1 cellular context compared by ENCODE assay signal in the genomic region with DNA sequence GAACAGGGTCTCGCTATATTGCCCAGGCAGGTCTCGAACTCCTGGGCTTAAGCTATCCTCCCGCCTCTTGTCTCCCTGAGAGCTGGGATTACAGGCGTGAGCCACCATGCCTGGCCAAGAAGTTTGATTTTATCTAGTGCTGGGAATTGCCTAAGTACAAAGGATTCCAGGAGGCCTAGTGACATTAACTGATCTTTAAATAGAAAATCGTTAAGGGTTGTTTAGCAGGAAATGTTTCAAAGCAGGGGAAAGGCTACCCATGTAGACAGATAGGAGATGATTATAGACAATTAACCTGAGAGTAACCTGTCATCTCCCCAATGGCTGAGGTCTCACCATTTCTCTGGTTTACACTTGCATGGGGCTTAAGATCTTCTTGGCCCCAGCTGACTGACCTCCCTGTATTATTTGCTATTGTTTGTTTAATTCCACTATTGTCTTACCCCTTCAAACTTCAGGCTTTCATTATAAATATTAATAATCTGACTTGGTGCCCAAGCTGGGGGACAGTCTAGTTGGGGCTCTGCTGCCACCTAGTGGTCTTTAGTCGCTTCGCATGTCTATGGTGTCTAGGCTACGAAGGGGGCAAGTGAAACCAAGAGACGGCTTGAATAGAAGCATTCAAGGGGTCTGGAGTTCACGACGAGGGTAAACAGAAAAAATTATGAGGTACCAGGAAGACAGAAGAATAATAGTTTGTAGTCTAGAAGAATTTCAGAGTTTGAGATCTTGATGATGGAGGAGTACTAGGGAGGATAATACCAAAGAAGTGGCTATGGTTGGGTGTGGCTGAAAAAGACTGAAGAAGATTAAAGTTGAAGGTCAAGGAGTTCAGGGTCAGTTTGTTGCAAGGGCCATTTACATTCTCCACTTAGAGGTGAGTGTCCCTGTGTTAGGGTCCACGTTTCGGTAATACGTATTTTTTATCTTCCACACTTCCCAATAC.
A peak's percentile ranks its signal among the peaks of the same experiment; 100 is the strongest.
TF ChIP-seq lines count a peak whose summit lies in the region.

No MANE protein-coding gene starts in this region.

TF ChIP-seq in A549, 52 proteins besides CTCF, POLR2A, EP300 and RAD21 (continued from another document):
- no peak for TF ChIP-seq POLR2AphosphoS2 (conservative IDR thresholded peaks at IDR 0.05; ENCODE audit: low read length)
- no peak for TF ChIP-seq RFX5 (IDR thresholded peaks at IDR 0.05)
- TF ChIP-seq RCOR1 (IDR thresholded peaks at IDR 0.05; ENCODE audit: low read depth, low read length): no peak
- TF ChIP-seq HOXA7 (CRISPR knock-in tag; IDR thresholded peaks at IDR 0.05): no peak
- TF ChIP-seq, protein P1, sequence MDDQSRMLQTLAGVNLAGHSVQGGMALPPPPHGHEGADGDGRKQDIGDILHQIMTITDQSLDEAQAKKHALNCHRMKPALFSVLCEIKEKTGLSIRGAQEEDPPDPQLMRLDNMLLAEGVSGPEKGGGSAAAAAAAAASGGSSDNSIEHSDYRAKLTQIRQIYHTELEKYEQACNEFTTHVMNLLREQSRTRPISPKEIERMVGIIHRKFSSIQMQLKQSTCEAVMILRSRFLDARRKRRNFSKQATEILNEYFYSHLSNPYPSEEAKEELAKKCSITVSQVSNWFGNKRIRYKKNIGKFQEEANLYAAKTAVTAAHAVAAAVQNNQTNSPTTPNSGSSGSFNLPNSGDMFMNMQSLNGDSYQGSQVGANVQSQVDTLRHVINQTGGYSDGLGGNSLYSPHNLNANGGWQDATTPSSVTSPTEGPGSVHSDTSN (IDR thresholded peaks at IDR 0.05): no peak
- no peak for TF ChIP-seq MAZ (IDR thresholded peaks at IDR 0.05; ENCODE audit: borderline replicate concordance, low read depth, low read length)
- TF ChIP-seq HOXB5 (CRISPR knock-in tag; IDR thresholded peaks at IDR 0.05): no peak
- TF ChIP-seq EHF (CRISPR knock-in tag; IDR thresholded peaks at IDR 0.05): no peak
- TF ChIP-seq, protein P2, sequence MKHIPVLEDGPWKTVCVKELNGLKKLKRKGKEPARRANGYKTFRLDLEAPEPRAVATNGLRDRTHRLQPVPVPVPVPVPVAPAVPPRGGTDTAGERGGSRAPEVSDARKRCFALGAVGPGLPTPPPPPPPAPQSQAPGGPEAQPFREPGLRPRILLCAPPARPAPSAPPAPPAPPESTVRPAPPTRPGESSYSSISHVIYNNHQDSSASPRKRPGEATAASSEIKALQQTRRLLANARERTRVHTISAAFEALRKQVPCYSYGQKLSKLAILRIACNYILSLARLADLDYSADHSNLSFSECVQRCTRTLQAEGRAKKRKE (CRISPR knock-in tag; IDR thresholded peaks at IDR 0.05; ENCODE audit: low read depth): no peak
- no peak for TF ChIP-seq MYC (IDR thresholded peaks at IDR 0.05; ENCODE audit: borderline replicate concordance, low read length)
- no peak for TF ChIP-seq EHMT2 (IDR thresholded peaks at IDR 0.05; ENCODE audit: low read depth)
- TF ChIP-seq SMC3 (IDR thresholded peaks at IDR 0.05): peak; percentile 99
- TF ChIP-seq FOSL2 (IDR thresholded peaks at IDR 0.05): no peak
- TF ChIP-seq FOSL2 (CRISPR knock-in tag; IDR thresholded peaks at IDR 0.05): no peak
- TF ChIP-seq CBX8 (IDR thresholded peaks at IDR 0.05): no peak
- TF ChIP-seq TP53 (CRISPR knock-in tag; IDR thresholded peaks at IDR 0.05): no peak
- TF ChIP-seq, protein P3, sequence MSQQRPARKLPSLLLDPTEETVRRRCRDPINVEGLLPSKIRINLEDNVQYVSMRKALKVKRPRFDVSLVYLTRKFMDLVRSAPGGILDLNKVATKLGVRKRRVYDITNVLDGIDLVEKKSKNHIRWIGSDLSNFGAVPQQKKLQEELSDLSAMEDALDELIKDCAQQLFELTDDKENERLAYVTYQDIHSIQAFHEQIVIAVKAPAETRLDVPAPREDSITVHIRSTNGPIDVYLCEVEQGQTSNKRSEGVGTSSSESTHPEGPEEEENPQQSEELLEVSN (IDR thresholded peaks at IDR 0.05; ENCODE audit: borderline replicate concordance, low read depth): no peak
- no peak for TF ChIP-seq RNF2 (IDR thresholded peaks at IDR 0.05; ENCODE audit: borderline replicate concordance, low read depth)
- no peak for TF ChIP-seq RARB (CRISPR knock-in tag; IDR thresholded peaks at IDR 0.05)
- TF ChIP-seq CEBPB (IDR thresholded peaks at IDR 0.05): no peak
- no peak for TF ChIP-seq ZNF302 (CRISPR knock-in tag; IDR thresholded peaks at IDR 0.05)
- no peak for TF ChIP-seq CBX2 (IDR thresholded peaks at IDR 0.05; ENCODE audit: borderline replicate concordance, low read depth)
- TF ChIP-seq, protein P4, sequence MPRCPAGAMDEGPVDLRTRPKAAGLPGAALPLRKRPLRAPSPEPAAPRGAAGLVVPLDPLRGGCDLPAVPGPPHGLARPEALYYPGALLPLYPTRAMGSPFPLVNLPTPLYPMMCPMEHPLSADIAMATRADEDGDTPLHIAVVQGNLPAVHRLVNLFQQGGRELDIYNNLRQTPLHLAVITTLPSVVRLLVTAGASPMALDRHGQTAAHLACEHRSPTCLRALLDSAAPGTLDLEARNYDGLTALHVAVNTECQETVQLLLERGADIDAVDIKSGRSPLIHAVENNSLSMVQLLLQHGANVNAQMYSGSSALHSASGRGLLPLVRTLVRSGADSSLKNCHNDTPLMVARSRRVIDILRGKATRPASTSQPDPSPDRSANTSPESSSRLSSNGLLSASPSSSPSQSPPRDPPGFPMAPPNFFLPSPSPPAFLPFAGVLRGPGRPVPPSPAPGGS (IDR thresholded peaks at IDR 0.05): no peak
- no peak for TF ChIP-seq NFE2L2 (conservative IDR thresholded peaks at IDR 0.05; ENCODE audit: low read length)
- no peak for TF ChIP-seq JUNB (IDR thresholded peaks at IDR 0.05)
- no peak for TF ChIP-seq CHD4 (IDR thresholded peaks at IDR 0.05; ENCODE audit: borderline replicate concordance)
- no peak for TF ChIP-seq ZFP36 (IDR thresholded peaks at IDR 0.05; ENCODE audit: borderline replicate concordance, partially characterized antibody)
- TF ChIP-seq ESRRA (IDR thresholded peaks at IDR 0.05; ENCODE audit: borderline replicate concordance, low read length): 0 out of 2 replicates have a peak, but pooled peaks have one; percentile 5
- TF ChIP-seq ZSCAN20 (CRISPR knock-in tag; IDR thresholded peaks at IDR 0.05): 0 out of 2 replicates have a peak, but pooled peaks have one; percentile 35
- TF ChIP-seq CHD2 (IDR thresholded peaks at IDR 0.05; ENCODE audit: low read length, partially characterized antibody): no peak
- TF ChIP-seq HOXB13 (CRISPR knock-in tag; IDR thresholded peaks at IDR 0.05; ENCODE audit: low read depth): no peak
- no peak for TF ChIP-seq ZC3H11A (IDR thresholded peaks at IDR 0.05)
- no peak for TF ChIP-seq NR3C1 (IDR thresholded peaks at IDR 0.05)
- TF ChIP-seq KDM5A (IDR thresholded peaks at IDR 0.05): no peak
- TF ChIP-seq, protein P5, sequence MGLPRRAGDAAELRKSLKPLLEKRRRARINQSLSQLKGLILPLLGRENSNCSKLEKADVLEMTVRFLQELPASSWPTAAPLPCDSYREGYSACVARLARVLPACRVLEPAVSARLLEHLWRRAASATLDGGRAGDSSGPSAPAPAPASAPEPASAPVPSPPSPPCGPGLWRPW (IDR thresholded peaks at IDR 0.05): no peak
- no peak for TF ChIP-seq HEYL (CRISPR knock-in tag; IDR thresholded peaks at IDR 0.05)
- no peak for TF ChIP-seq TFCP2L1 (CRISPR knock-in tag; IDR thresholded peaks at IDR 0.05)
- no peak for TF ChIP-seq MAFK (IDR thresholded peaks at IDR 0.05; ENCODE audit: partially characterized antibody)
- TF ChIP-seq BHLHE40 (IDR thresholded peaks at IDR 0.05; ENCODE audit: low read depth, low read length): no peak
- TF ChIP-seq JUN (IDR thresholded peaks at IDR 0.05): peak in 1 of 2 experiments; percentile 39; a peak in 1 of 5 replicates
TF ChIP-seq in A549: peak in this region for 6.
